11 cellular contexts compared by ENCODE assay signal in genomic region chr5:95864944-95865504, GRCh38. TPM values are rescaled to one million over a fixed set of nuclear protein-coding genes. Genes with fewer than 3 reads are reported as not detected.
DNase-seq lines count a peak whose midpoint lies in the region; ATAC-seq, FAIRE-seq and TF ChIP-seq lines count a peak whose summit lies in the region.
"Had no signal": no experiment of that assay in that cellular context is flagged by ENCODE, and none has a peak within 500 bp of the region (broad histone marks: within the 10 kb centered on the region; RNA-seq: fewer than 3 reads in every experiment).

No MANE protein-coding gene starts in this region.

- H3K36me3 ChIP-seq in RWPE2 (ENCODE audit: low read depth), result no peaks in the 10 kb centered on the region
- H3K36me3 ChIP-seq in small intestine (ENCODE audit: control insufficient read depth in 2 of 2, insufficient read depth in 2 of 2, low read length in 2 of 2), result no peaks in the 10 kb centered on the region
- no peaks in the 10 kb centered on the region for H3K36me3 ChIP-seq in endodermal cell (ENCODE audit: control insufficient read depth, insufficient read depth, low read length)

- H3K9ac ChIP-seq in endodermal cell (ENCODE audit: extremely low read depth, low read length, poor library complexity, severe bottlenecking), result no peak overlapping the region

- H3K27ac ChIP-seq in RWPE2 (ENCODE audit: poor library complexity, severe bottlenecking) (no peak overlapping the region), small intestine (ENCODE audit: low read depth in 1 of 2, low read length in 1 of 2) (peak overlapping the region; percentile 52 to 92), endodermal cell (ENCODE audit: low read depth, low read length) (no peak overlapping the region)

- H3K27me3 Mint-ChIP-seq in CD14-positive monocyte (ENCODE audit: low read depth in 3 of 3) (peaks cover 0 to 3% (median 3%) of the 10 kb centered on the region in 3 donors), endodermal cell (ENCODE audit: insufficient read depth) (no peaks in the 10 kb centered on the region)

- H3K4me3 Mint-ChIP-seq in CD14-positive monocyte, result no peak overlapping the region
- no peak overlapping the region for H3K4me3 Mint-ChIP-seq in endodermal cell
- H3K4me3 Mint-ChIP-seq: stimulated activated effector memory CD8-positive, alpha-beta T cell treated with anti-CD3 and anti-CD28 coated beads, Interleukin-12 subunit alpha, Interleukin-12 subunit beta, amount 100 ng/mL, for 72 hours had no signal

- peaks cover 54% of the 10 kb centered on the region for H3K4me1 ChIP-seq in RWPE2 (ENCODE audit: insufficient read depth, poor library complexity, severe bottlenecking)
- H3K4me1 ChIP-seq in small intestine (ENCODE audit: control insufficient read depth in 2 of 2, insufficient read depth in 1 of 2, low read depth in 1 of 2, low read length in 1 of 2), result peaks cover 2 to 12% of the 10 kb centered on the region in 2 donors
- peaks cover 19% of the 10 kb centered on the region for H3K4me1 ChIP-seq in endodermal cell (ENCODE audit: control insufficient read depth, insufficient read depth, low read length)

- H3K27me3 ChIP-seq in RWPE2 (ENCODE audit: insufficient read depth, poor library complexity, severe bottlenecking) (no peaks in the 10 kb centered on the region), small intestine (ENCODE audit: control insufficient read depth in 2 of 2, insufficient read depth in 2 of 2, low read length in 2 of 2) (no peaks in the 10 kb centered on the region), endodermal cell (ENCODE audit: control insufficient read depth, insufficient read depth, low read length, poor library complexity, severe bottlenecking) (no peaks in the 10 kb centered on the region)

- TF ChIP-seq CTCF in GM12865 (IDR thresholded peaks at IDR 0.05; ENCODE audit: insufficient read depth, low read depth, low read length, missing control alignments) (no peak), RWPE2 (IDR thresholded peaks at IDR 0.05; ENCODE audit: poor library complexity, severe bottlenecking) (no peak), CD14-positive monocyte (IDR thresholded peaks at IDR 0.05) (no peak), endodermal cell (conservative IDR thresholded peaks at IDR 0.05) (no peak)

- H3K4me1 Mint-ChIP-seq in CD14-positive monocyte, result peaks cover 77% of the 10 kb centered on the region
- peaks cover 43% of the 10 kb centered on the region for H3K4me1 Mint-ChIP-seq in endodermal cell

- H3K4me3 ChIP-seq in GM12865 (ENCODE audit: low read depth, low read length) (no peak overlapping the region), RWPE2 (ENCODE audit: severe bottlenecking) (no peak overlapping the region), small intestine (ENCODE audit: low read depth in 1 of 2, low read length in 2 of 2) (no peak overlapping the region), endodermal cell (ENCODE audit: low read length) (no peak overlapping the region)

- DNase-seq in GM12865 (ENCODE audit: low read depth) (peak; percentile 49), RWPE2 (ENCODE audit: low spot score) (no peak), left colon (peak; percentile 38 to 55), small intestine (peak; percentile 91), CD14-positive monocyte (ENCODE audit: low spot score) (no peak), endodermal cell (no peak)
- DNase-seq: HCEC 1CT; retina; stimulated activated CD4-positive, alpha-beta T cell treated with anti-CD3 and anti-CD28 coated beads, Interleukin-2, amount 100 ng/mL, for 48 hours had no signal

- H3K9me3 Mint-ChIP-seq in CD14-positive monocyte, result peaks cover 0 to 2% (median 0%) of the 10 kb centered on the region in 7 donors
- H3K9me3 Mint-ChIP-seq in endodermal cell, result no peaks in the 10 kb centered on the region
- H3K9me3 Mint-ChIP-seq: stimulated activated effector memory CD8-positive, alpha-beta T cell treated with anti-CD3 and anti-CD28 coated beads, Interleukin-12 subunit alpha, Interleukin-12 subunit beta, amount 100 ng/mL, for 72 hours had no signal

- peaks cover 0 to 8% of the 10 kb centered on the region in 2 donors for H3K36me3 Mint-ChIP-seq in CD14-positive monocyte
- no peaks in the 10 kb centered on the region for H3K36me3 Mint-ChIP-seq in endodermal cell (ENCODE audit: low read depth)

- no peaks in the 10 kb centered on the region for H3K9me3 ChIP-seq in RWPE2 (ENCODE audit: severe bottlenecking)
- no peaks in the 10 kb centered on the region for H3K9me3 ChIP-seq in small intestine (ENCODE audit: control insufficient read depth, low read depth)
- H3K9me3 ChIP-seq in endodermal cell (ENCODE audit: control insufficient read depth, low read length), result no peaks in the 10 kb centered on the region

- 0 out of 3 replicates have a peak, but pooled peaks have one; percentile 3 for ATAC-seq in RWPE2 (ENCODE audit: low read depth)
- ATAC-seq in left colon, result peak; percentile 96
- ATAC-seq in GM18520 (IDR thresholded peaks at IDR 0.05; ENCODE audit: unreplicated experiment), result no peak
- ATAC-seq: stimulated activated effector memory CD8-positive, alpha-beta T cell treated with anti-CD3 and anti-CD28 coated beads, Interleukin-12 subunit alpha, Interleukin-12 subunit beta, amount 100 ng/mL, for 72 hours had no signal

- H3K27ac Mint-ChIP-seq in CD14-positive monocyte (peak overlapping the region in 2 of 7 donors; percentile 17 to 61), endodermal cell (no peak overlapping the region)

- intact Hi-C loops in left colon (cut with DNase I, micrococcal nuclease), result loop anchor here in 1 of 2 donors (5.0 kb wide), 1 partner anchor 92 kb away; no protein-coding TSS in a partner anchor
- intact Hi-C loops in CD14-positive monocyte (cut with micrococcal nuclease), result loop anchor here (5.0 kb wide), 2 partner anchors 47 to 732 kb away; no protein-coding TSS in a partner anchor

- no peak for FAIRE-seq in small intestine (lab: Jason Lieb, UNC)

- WGBS in small intestine, 3 donors, result 11 to 57% (median 31%) methylated on average over 6 of the region's 6 CpGs
- WGBS in endodermal cell (ENCODE audit: insufficient coverage in 1 of 2, insufficient read length in 1 of 2), 2 experiments, result 74 to 90% methylated on average over 6 of the region's 6 CpGs

RNA-seq across cellular contexts. Expression of gene GLRX, which starts 42.5 kb away (rescaled TPM):
- total RNA-seq in left colon, result 10 to 100 TPM; 82.4 to 91.9 TPM
- 100 to 1,000 TPM; 166 to 968 (median 721) TPM for polyA plus RNA-seq in small intestine
- 100 to 1,000 TPM; 555 to 603 TPM for polyA plus RNA-seq in CD14-positive monocyte
- total RNA-seq in endodermal cell, result 10 to 100 TPM; 18.9 to 26.3 TPM
- polyA plus RNA-seq in endodermal cell (2013, experiment 1 of 2), result 33.6 TPM
- polyA plus RNA-seq in endodermal cell (2013, experiment 2 of 2), result 34.9 TPM

Comparison
In these comparisons a context has a peak if more than half of its experiments do, and no peak if none do; other contexts are left out.
1. DNase-seq: peak in GM12865 (single experiment), left colon (2 of 2) and small intestine (single experiment); none in RWPE2 (single experiment), CD14-positive monocyte (single experiment) and endodermal cell (single experiment).
2. H3K27ac ChIP-seq: peak in small intestine (2 of 2); none in RWPE2 (single experiment) and endodermal cell (single experiment).